In genomic region chr7:135693558-135693957, GRCh38 we compare ENCODE assay signal across 27 cellular contexts. TPM values are rescaled to one million over a fixed set of nuclear protein-coding genes. Genes with fewer than 3 reads are reported as not detected.
"Had no signal": no experiment of that assay in that cellular context is flagged by ENCODE, and none has a peak within 500 bp of the region (broad histone marks: within the 10 kb centered on the region; RNA-seq: fewer than 3 reads in every experiment).

No MANE protein-coding gene starts in this region.

- ATAC-seq: activated CD4-positive, CD25-positive, alpha-beta regulatory T cell treated with anti-CD3 and anti-CD28 coated beads, Interleukin-2, amount 50 U/mL, for 24 hours; activated CD8-positive, alpha-beta T cell treated with anti-CD3 and anti-CD28 coated beads, Interleukin-2, amount 10 ng/mL, durations not matched to agents 7 days and 5 days; activated naive CD8-positive, alpha-beta T cell treated with anti-CD3 and anti-CD28 coated beads, Interleukin-2, amount 50 U/mL, for 24 hours had no signal

- H3K27me3 ChIP-seq: MG63, Peyer's patch had no signal

- H3K9me3 ChIP-seq: MG63, Peyer's patch had no signal

- H3K36me3 ChIP-seq: MG63 had no signal

- H3K27ac ChIP-seq: Peyer's patch, RWPE1 had no signal

- H3K4me3 ChIP-seq: MG63, Peyer's patch had no signal

- DNase-seq: activated CD4-positive, alpha-beta T cell treated with anti-CD3 and anti-CD28 coated beads for 4 hours; activated CD8-positive, alpha-beta memory T cell treated with anti-CD3 and anti-CD28 coated beads, Interleukin-2, amount 50 U/mL, for 48 hours; activated CD8-positive, alpha-beta T cell treated with anti-CD3 and anti-CD28 coated beads, Interleukin-2, amount 10 ng/mL, durations not matched to agents 7 days and 5 days; activated effector memory CD4-positive, alpha-beta T cell treated with Interleukin-2 at 50 U/mL for 16 hours; activated naive CD4-positive, alpha-beta T cell; activated naive CD8-positive, alpha-beta T cell treated with anti-CD3 and anti-CD28 coated beads, Interleukin-2, amount 50 U/mL, for 24 hours; activated T-cell treated with anti-CD3 and anti-CD28 coated beads, Interleukin-2, amount 50 U/mL, for 1 hour; amniotic stem cell; MG63; MV-4-11; NCI-H1092 treated with DMSO at 0.1 percent for 48 hours; NCI-H1417 treated with DMSO at 0.1 percent for 48 hours; NCI-H1694; NCI-H2029; NCI-H2107; NCI-H2171 treated with DMSO at 0.1 percent for 48 hours; NCI-H226; NCI-H526 treated with DMSO at 0.1 percent for 48 hours; NK-92 treated with Interleukin-12 subunit alpha and Interleukin-12 subunit beta, amount 100 ng/mL, for 24 hours; Peyer's patch; SHP77 treated with DMSO at 0.1 percent for 48 hours had no signal

- H3K4me1 ChIP-seq: Peyer's patch had no signal

RNA-seq across cellular contexts. Expression of gene SLC13A4, which starts 34.4 kb away (rescaled TPM):
- total RNA-seq: activated CD8-positive, alpha-beta T cell treated with anti-CD3 and anti-CD28 coated beads, Interleukin-2, amount 10 ng/mL, durations not matched to agents 7 days and 5 days; activated T-helper 1 cell treated with anti-CD3 and anti-CD28 coated beads, Interleukin-12 subunit alpha, Interleukin-12 subunit beta, Interleukin-2, Interleukin-4 antibody, amounts not matched to agents 30 ng/mL and 10 ng/mL and 1 ng/mL, durations not matched to agents 14 hours and 24 hours and 36 hours; NCI-H460; Peyer's patch had no signal

RNA-seq across cellular contexts. Expression of gene FAM180A, which starts 55.1 kb away (rescaled TPM):
- total RNA-seq: activated CD8-positive, alpha-beta T cell treated with anti-CD3 and anti-CD28 coated beads, Interleukin-2, amount 10 ng/mL, durations not matched to agents 7 days and 5 days; activated T-helper 1 cell treated with anti-CD3 and anti-CD28 coated beads, Interleukin-12 subunit alpha, Interleukin-12 subunit beta, Interleukin-2, Interleukin-4 antibody, amounts not matched to agents 30 ng/mL and 10 ng/mL and 1 ng/mL, durations not matched to agents 14 hours and 24 hours and 36 hours; astrocyte; NCI-H460; SK-MEL-5 had no signal
